Comparison of ENCODE assay signal across 12 cellular contexts in the genomic region with DNA sequence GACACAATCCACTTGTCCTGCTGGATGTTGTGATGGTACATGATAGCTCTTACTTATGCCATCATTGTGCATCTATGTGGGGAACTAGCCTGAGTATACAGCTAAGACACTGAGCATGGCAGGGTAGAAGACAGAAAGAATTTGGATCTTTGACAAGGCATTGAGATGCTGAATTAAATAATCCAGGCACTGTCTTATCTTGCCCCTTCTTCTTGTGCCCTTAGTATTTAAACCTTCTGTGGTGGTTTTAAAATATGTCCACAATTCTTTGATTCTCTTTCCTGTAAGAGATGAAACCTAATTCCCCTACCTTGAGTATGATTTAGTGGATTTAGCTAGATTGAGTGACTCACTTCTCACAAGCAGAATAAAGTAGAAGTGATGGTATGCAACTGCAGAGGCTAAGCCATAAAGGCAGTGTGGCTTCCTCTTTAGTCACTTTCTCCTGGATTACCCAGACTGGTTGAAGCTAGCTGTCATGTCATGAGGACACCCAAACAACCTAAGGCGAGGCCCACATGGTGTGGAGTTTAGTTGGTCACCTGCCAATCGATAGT.
DNase-seq lines count a peak whose midpoint lies in the region; ATAC-seq and TF ChIP-seq lines count a peak whose summit lies in the region.
"Had no signal": no experiment of that assay in that cellular context is flagged by ENCODE, and none has a peak within 500 bp of the region (broad histone marks: within the 10 kb centered on the region; RNA-seq: fewer than 3 reads in every experiment).

No MANE protein-coding gene starts in this region.

- H3K4me3 ChIP-seq in coronary artery = no peak overlapping the region

- H3K9me3 Mint-ChIP-seq in CD14-positive monocyte = peaks cover 2 to 8% (median 2%) of the 10 kb centered on the region in 7 donors
- H3K9me3 Mint-ChIP-seq: CD4-positive, alpha-beta T cell had no signal

- H3K4me1 Mint-ChIP-seq in CD14-positive monocyte = peaks cover 44% of the 10 kb centered on the region

- no peaks in the 10 kb centered on the region for H3K36me3 Mint-ChIP-seq in CD14-positive monocyte

- peak; percentile 59 for ATAC-seq in SK-N-SH treated with all-trans-retinoic acid at 6 μM for 48 hours
- ATAC-seq in GM19324 (IDR thresholded peaks at IDR 0.05; ENCODE audit: low FRiP score, unreplicated experiment) = no peak
- ATAC-seq: Panc1 had no signal

- intact Hi-C loops in CD14-positive monocyte (cut with micrococcal nuclease) = no loop called here

- DNase-seq in CD14-positive monocyte (ENCODE audit: low spot score) = peak; percentile 78
- DNase-seq in KBM-7 = peak; percentile 24
- DNase-seq in iris pigment epithelial cell (ENCODE audit: low read depth) = peak; percentile 93
- no peak for DNase-seq in epidermal melanocyte (ENCODE audit: insufficient read length, low spot score)
- no peak for DNase-seq in coronary artery (ENCODE audit: low spot score)
- DNase-seq in caudate nucleus (lab: John Stamatoyannopoulos, UW) = no peak
- DNase-seq: CD4-positive, alpha-beta T cell; GDM1; stimulated activated CD4-positive, alpha-beta T cell treated with anti-CD3 and anti-CD28 coated beads, Interleukin-4, amount 100 ng/mL, for 1 hour had no signal

- no peak overlapping the region for H3K27ac ChIP-seq in coronary artery
- H3K27ac ChIP-seq in caudate nucleus (ENCODE audit: low read depth, low read length) = no peak overlapping the region

- TF ChIP-seq CTCF in CD14-positive monocyte (IDR thresholded peaks at IDR 0.05) (no peak), coronary artery (IDR thresholded peaks at IDR 0.05) (no peak)

- H3K27me3 Mint-ChIP-seq in CD14-positive monocyte (ENCODE audit: low read depth in 3 of 3) = peaks cover 0 to 3% (median 2%) of the 10 kb centered on the region in 3 donors
- H3K27me3 Mint-ChIP-seq: CD4-positive, alpha-beta T cell had no signal

- H3K27ac Mint-ChIP-seq in CD14-positive monocyte = peak overlapping the region; percentile 86 to 94 (median 89)
- H3K27ac Mint-ChIP-seq: CD4-positive, alpha-beta T cell had no signal

- in situ Hi-C loops in KBM-7 (cut with MboI; ENCODE audit: low pct_unique_long_range_greater_than_20kb, low sequenced_read_pairs) = no loop called here

- peak overlapping the region in 1 of 2 donors; percentile 56 for H3K4me3 Mint-ChIP-seq in CD14-positive monocyte
- H3K4me3 Mint-ChIP-seq: CD4-positive, alpha-beta T cell had no signal

TF ChIP-seq in SK-N-SH treated with all-trans-retinoic acid at 6 μM for 48 hours, 23 proteins besides CTCF, POLR2A, EP300 and RAD21:
- TF ChIP-seq ZC3H10 (CRISPR knock-in tag; IDR thresholded peaks at IDR 0.05) = peak; percentile 82
- 0 out of 2 replicates have a peak, but pooled peaks have one; percentile 47 for TF ChIP-seq ZNF8 (CRISPR knock-in tag; IDR thresholded peaks at IDR 0.05)
- TF ChIP-seq TCF4 (CRISPR knock-in tag; IDR thresholded peaks at IDR 0.05; ENCODE audit: borderline replicate concordance) = no peak
- TF ChIP-seq ESRRG (CRISPR knock-in tag; IDR thresholded peaks at IDR 0.05) = no peak
- TF ChIP-seq ISL1 (CRISPR knock-in tag; IDR thresholded peaks at IDR 0.05) = peak; percentile 29
- TF ChIP-seq ZNF70 (CRISPR knock-in tag; IDR thresholded peaks at IDR 0.05) = no peak
- TF ChIP-seq ZFP30 (CRISPR knock-in tag; IDR thresholded peaks at IDR 0.05) = no peak
- no peak for TF ChIP-seq PATZ1 (CRISPR knock-in tag; IDR thresholded peaks at IDR 0.05; ENCODE audit: borderline replicate concordance)

Comparison
In these comparisons a context has a peak if more than half of its experiments do, and no peak if none do; other contexts are left out.
1. DNase-seq: peak in CD14-positive monocyte (single experiment), KBM-7 (single experiment) and iris pigment epithelial cell (single experiment); none in epidermal melanocyte (single experiment), coronary artery (single experiment) and caudate nucleus (0 of 61).